In genomic region chr2:233912799-233913423, GRCh38 we compare ENCODE assay signal across 9 cellular contexts. TPM values are rescaled to one million over a fixed set of nuclear protein-coding genes. Genes with fewer than 3 reads are reported as not detected.
DNase-seq lines count a peak whose midpoint lies in the region; ATAC-seq, FAIRE-seq and TF ChIP-seq lines count a peak whose summit lies in the region.
"Had no signal": no experiment of that assay in that cellular context is flagged by ENCODE, and none has a peak within 500 bp of the region (broad histone marks: within the 10 kb centered on the region; RNA-seq: fewer than 3 reads in every experiment).

No MANE protein-coding gene starts in this region.

- H3K36me3 Mint-ChIP-seq in WTC11 = no peaks in the 10 kb centered on the region

- TF ChIP-seq CTCF in WTC11 (IDR thresholded peaks at IDR 0.05) = no peak

- H3K4me1 Mint-ChIP-seq in stimulated activated naive CD8-positive, alpha-beta T cell treated with anti-CD3 and anti-CD28 coated beads, Interleukin-15, amount 100 ng/mL, for 72 hours = no peaks in the 10 kb centered on the region
- H3K4me1 Mint-ChIP-seq in WTC11 = peaks cover 11% of the 10 kb centered on the region

- FAIRE-seq in urothelium cell line (lab: Jason Lieb, UNC) = no peak

- H3K4me3 Mint-ChIP-seq in stimulated activated naive CD8-positive, alpha-beta T cell treated with anti-CD3 and anti-CD28 coated beads, Interleukin-15, amount 100 ng/mL, for 72 hours = no peak overlapping the region
- H3K4me3 Mint-ChIP-seq in WTC11 = no peak overlapping the region

- DNase-seq in stimulated activated naive CD8-positive, alpha-beta T cell treated with anti-CD3 and anti-CD28 coated beads, Interleukin-15, Interleukin-2, amounts not matched to agents 100 U/mL and 50 U/mL, for 24 hours = peak; percentile 51
- DNase-seq in stimulated activated naive CD8-positive, alpha-beta T cell treated with anti-CD3 and anti-CD28 coated beads, Interleukin-15, amount 100 ng/mL, for 72 hours = no peak
- peak; percentile 82 for DNase-seq in WTC11 (ENCODE audit: low spot score)
- DNase-seq in iPS DF 19.7 (ENCODE audit: low read depth, low spot score) = peak; percentile 40
- peak; percentile 67 for DNase-seq in urothelium cell line (ENCODE audit: low spot score)
- DNase-seq in NK-92 treated with Interleukin-12 subunit alpha and Interleukin-12 subunit beta, amount 100 ng/mL, for 24 hours (lab: John Stamatoyannopoulos, UW) = no peak
- DNase-seq in NOMO-1 treated with dmso at 0.1 percent for 144 hours (lab: John Stamatoyannopoulos, UW; ENCODE audit: unreplicated experiment) = no peak
- DNase-seq: NCI-H187 had no signal

- peaks cover 43% of the 10 kb centered on the region for H3K27me3 Mint-ChIP-seq in stimulated activated naive CD8-positive, alpha-beta T cell treated with anti-CD3 and anti-CD28 coated beads, Interleukin-15, amount 100 ng/mL, for 72 hours
- peaks cover 14% of the 10 kb centered on the region for H3K27me3 Mint-ChIP-seq in WTC11 (ENCODE audit: low read depth)

- no peak for ATAC-seq in stimulated activated naive CD8-positive, alpha-beta T cell treated with anti-CD3 and anti-CD28 coated beads, Interleukin-15, Interleukin-2, amounts not matched to agents 100 U/mL and 50 U/mL, for 24 hours
- no peak for ATAC-seq in stimulated activated naive CD8-positive, alpha-beta T cell treated with anti-CD3 and anti-CD28 coated beads, Interleukin-15, amount 100 ng/mL, for 72 hours
- peak; percentile 94 for ATAC-seq in WTC11
- ATAC-seq in GM21367 (IDR thresholded peaks at IDR 0.05; ENCODE audit: unreplicated experiment) = no peak

- peaks cover 0 to 7% of the 10 kb centered on the region in 2 donors for H3K9me3 Mint-ChIP-seq in stimulated activated naive CD8-positive, alpha-beta T cell treated with anti-CD3 and anti-CD28 coated beads, Interleukin-15, amount 100 ng/mL, for 72 hours
- peaks cover 6% of the 10 kb centered on the region for H3K9me3 Mint-ChIP-seq in WTC11

- POLR2A ChIA-PET in WTC11 (lab: Charles Lee) = interaction anchor here (0.9 kb wide), 1 partner anchor 583 kb away, joined by 3 read pairs; no protein-coding TSS in a partner anchor

- no peak overlapping the region for H3K27ac Mint-ChIP-seq in stimulated activated naive CD8-positive, alpha-beta T cell treated with anti-CD3 and anti-CD28 coated beads, Interleukin-15, amount 100 ng/mL, for 72 hours
- no peak overlapping the region for H3K27ac Mint-ChIP-seq in WTC11

- CTCF ChIA-PET in WTC11 (lab: Charles Lee) = interaction anchor here (0.8 to 1.8 kb wide), 5 partner anchors 16 to 465 kb away, joined by 3 to 13 read pairs (median 6); no protein-coding TSS in a partner anchor

TF ChIP-seq in WTC11, 78 proteins besides CTCF, POLR2A, EP300 and RAD21 (continues in another document):
- TF ChIP-seq ERG (CRISPR knock-in tag; IDR thresholded peaks at IDR 0.05) (no peak), ESRRA (CRISPR knock-in tag; IDR thresholded peaks at IDR 0.05; ENCODE audit: borderline replicate concordance) (peak; percentile 56; the same call in 1 of the 2 replicates), FOXP4 (CRISPR knock-in tag; IDR thresholded peaks at IDR 0.05) (peak; percentile 55; the same call in 1 of the 2 replicates), PRDM15 (CRISPR knock-in tag; IDR thresholded peaks at IDR 0.05) (peak; percentile 92), FOXK1 (CRISPR knock-in tag; IDR thresholded peaks at IDR 0.05) (peak; percentile 61; the same call in 1 of the 2 replicates), JUN (CRISPR knock-in tag; IDR thresholded peaks at IDR 0.05) (peak; percentile 71; the same call in 1 of the 2 replicates), TP53 (CRISPR knock-in tag; IDR thresholded peaks at IDR 0.05) (0 out of 2 replicates have a peak, but pooled peaks have one; percentile 59), ETV6 (CRISPR knock-in tag; IDR thresholded peaks at IDR 0.05) (0 out of 2 replicates have a peak, but pooled peaks have one; percentile 42), ZNF138 (CRISPR knock-in tag; conservative IDR thresholded peaks at IDR 0.05) (0 out of 2 replicates have a peak, but pooled peaks have one; percentile 69), MYBL2 (CRISPR knock-in tag; IDR thresholded peaks at IDR 0.05) (no peak), NFE2L1 (CRISPR knock-in tag; IDR thresholded peaks at IDR 0.05) (peak; percentile 73; the same call in 1 of the 2 replicates), CDX4 (CRISPR knock-in tag; IDR thresholded peaks at IDR 0.05; ENCODE audit: borderline replicate concordance) (no peak), ZNF219 (CRISPR knock-in tag; IDR thresholded peaks at IDR 0.05; ENCODE audit: borderline replicate concordance) (no peak), RELA (CRISPR knock-in tag; IDR thresholded peaks at IDR 0.05; ENCODE audit: borderline replicate concordance) (no peak), SMAD3 (CRISPR knock-in tag; IDR thresholded peaks at IDR 0.05; ENCODE audit: borderline replicate concordance) (peak; percentile 36; the same call in 1 of the 2 replicates), ZNF512 (CRISPR knock-in tag; IDR thresholded peaks at IDR 0.05; ENCODE audit: borderline replicate concordance) (no peak), MXD4 (CRISPR knock-in tag; IDR thresholded peaks at IDR 0.05; ENCODE audit: borderline replicate concordance) (no peak)

RNA-seq across cellular contexts. Expression of gene TRPM8, which starts 4.3 kb away (rescaled TPM):
- 0.26 TPM in 1 of 3 replicates, not detected in the others for total RNA-seq in WTC11 (2021)

RNA-seq across cellular contexts. Expression of gene HJURP, which starts 58.6 kb away (rescaled TPM):
- 64.2 to 83.7 TPM (median 67.5 TPM) in 3 replicates for total RNA-seq in WTC11 (2021)

Comparison
In these comparisons a context has a peak if more than half of its experiments do, and no peak if none do; other contexts are left out.
1. DNase-seq: peak in stimulated activated naive CD8-positive, alpha-beta T cell treated with anti-CD3 and anti-CD28 coated beads, Interleukin-15, Interleukin-2, amounts not matched to agents 100 U/mL and 50 U/mL, for 24 hours (single experiment), WTC11 (single experiment), iPS DF 19.7 (single experiment) and urothelium cell line (single experiment); none in stimulated activated naive CD8-positive, alpha-beta T cell treated with anti-CD3 and anti-CD28 coated beads, Interleukin-15, amount 100 ng/mL, for 72 hours (0 of 2), NK-92 treated with Interleukin-12 subunit alpha and Interleukin-12 subunit beta, amount 100 ng/mL, for 24 hours (single experiment) and NOMO-1 treated with dmso at 0.1 percent for 144 hours (single experiment).